8 cellular contexts compared by ENCODE assay signal in the genomic region with DNA sequence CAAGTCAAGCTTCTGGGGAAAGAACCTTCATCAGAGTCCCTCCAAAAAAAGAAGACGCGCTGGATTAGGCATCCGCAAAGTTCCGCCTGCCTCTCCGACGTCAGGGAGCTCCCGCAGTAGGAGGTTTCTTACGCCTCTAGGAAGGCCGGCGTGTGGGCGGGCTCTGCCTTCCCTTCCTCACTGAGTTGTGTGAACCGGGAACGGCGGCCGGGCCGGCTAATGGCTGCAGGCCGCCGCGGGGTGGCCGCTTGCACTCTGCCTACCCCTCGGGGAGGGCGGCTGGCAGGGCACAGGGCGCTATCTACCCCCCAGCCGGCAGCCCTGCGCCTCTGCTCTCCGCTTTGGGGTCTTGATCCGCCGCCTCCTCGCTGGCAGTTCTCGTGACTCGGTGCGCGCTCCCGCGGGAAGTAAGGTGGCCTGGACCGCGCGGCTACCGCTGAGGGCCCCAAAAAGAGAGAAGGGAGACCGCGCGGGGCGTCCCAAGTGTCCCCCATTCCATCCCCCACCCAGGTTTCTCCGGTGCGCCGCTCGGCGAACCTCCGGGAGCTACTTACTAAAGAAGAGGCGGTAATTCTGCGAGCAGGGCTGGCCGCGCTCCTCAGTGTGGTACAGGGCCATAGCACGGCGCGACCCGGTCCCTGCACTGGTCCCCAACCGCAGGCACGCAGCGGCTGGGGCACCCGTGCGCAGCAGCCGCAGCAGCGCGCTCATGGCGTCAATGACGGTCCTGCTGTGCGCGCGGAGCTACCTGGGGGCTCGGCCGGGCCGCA. TPM values are rescaled to one million over a fixed set of nuclear protein-coding genes. Genes with fewer than 3 reads are reported as not detected.
A peak's percentile ranks its signal among the peaks of the same experiment; 100 is the strongest.
DNase-seq lines count a peak whose midpoint lies in the region; ATAC-seq and TF ChIP-seq lines count a peak whose summit lies in the region.

A gene (minus strand): TSS at position 723 of the 770 bp plus-strand sequence. CDS start 12 bp downstream, at position 711.

- H3K27ac Mint-ChIP-seq in activated CD4-positive, alpha-beta T cell treated with anti-CD3 and anti-CD28 coated beads for 36 hours = peak within 1 kb of the TSS; percentile 99
- peak within 1 kb of the TSS; percentile 99 for H3K27ac Mint-ChIP-seq in chondrocyte (ENCODE audit: unreplicated experiment)

- intact Hi-C loops in activated CD4-positive, alpha-beta T cell treated with anti-CD3 and anti-CD28 coated beads for 36 hours (cut with DNase I, micrococcal nuclease) = loop anchor here (1.0 to 5.0 kb wide), 12 partner anchors 20 to 507 kb away; a partner anchor contains a TSS

- H3K27me3 Mint-ChIP-seq in activated CD4-positive, alpha-beta T cell treated with anti-CD3 and anti-CD28 coated beads for 36 hours = no peaks in the 10 kb centered on the region
- H3K27me3 Mint-ChIP-seq in chondrocyte (ENCODE audit: low read depth) = no peaks in the 10 kb centered on the region

- CTCF ChIA-PET in activated CD4-positive, alpha-beta T cell treated with anti-CD3 and anti-CD28 coated beads for 36 hours (lab: Charles Lee) = interaction anchor here (0.6 to 2.3 kb wide), 30 partner anchors 9 to 1590 kb away, joined by 3 to 16 read pairs (median 5); a partner anchor contains a TSS

- ATAC-seq in GM18909 (IDR thresholded peaks at IDR 0.05; ENCODE audit: poor library complexity, unreplicated experiment) (peak; percentile 88), HG03159 (IDR thresholded peaks at IDR 0.05; ENCODE audit: unreplicated experiment) (peak; percentile 85)
- peak; percentile 82 for ATAC-seq in activated CD4-positive, alpha-beta T cell treated with anti-CD3 and anti-CD28 coated beads for 36 hours

- no peaks in the 10 kb centered on the region for H3K9me3 Mint-ChIP-seq in activated CD4-positive, alpha-beta T cell treated with anti-CD3 and anti-CD28 coated beads for 36 hours (ENCODE audit: low read depth)
- no peaks in the 10 kb centered on the region for H3K9me3 Mint-ChIP-seq in chondrocyte (ENCODE audit: low read depth)

- peak within 1 kb of the TSS; percentile 98 for H3K4me3 Mint-ChIP-seq in activated CD4-positive, alpha-beta T cell treated with anti-CD3 and anti-CD28 coated beads for 36 hours
- peak within 1 kb of the TSS; percentile 99 for H3K4me3 Mint-ChIP-seq in chondrocyte (ENCODE audit: unreplicated experiment)

- DNase-seq in AG09319 (ENCODE audit: extremely low read depth, low read depth) (peak; percentile 63), NCI-H446 treated with DMSO at 0.1 percent for 48 hours (lab: John Stamatoyannopoulos, UW) (peak; percentile 61), chondrocyte (ENCODE audit: low spot score) (peak; percentile 94), kidney glomerular epithelial cell (lab: John Stamatoyannopoulos, UW) (peak; percentile 71)
- peak; percentile 91 for DNase-seq in activated CD4-positive, alpha-beta T cell treated with anti-CD3 and anti-CD28 coated beads for 36 hours
- DNase-seq in stimulated activated CD4-positive, alpha-beta T cell treated with anti-CD3 and anti-CD28 coated beads, Interleukin-15, amount 100 ng/mL, for 48 hours (ENCODE audit: low read depth in 2 of 2) = peak; percentile 64 to 66

- H3K36me3 Mint-ChIP-seq in activated CD4-positive, alpha-beta T cell treated with anti-CD3 and anti-CD28 coated beads for 36 hours (ENCODE audit: low read depth) = peaks cover 27% of the 10 kb centered on the region
- H3K36me3 Mint-ChIP-seq in chondrocyte (ENCODE audit: low read depth) = no peaks in the 10 kb centered on the region

- H3K4me1 Mint-ChIP-seq in activated CD4-positive, alpha-beta T cell treated with anti-CD3 and anti-CD28 coated beads for 36 hours = peaks cover 34% of the 10 kb centered on the region
- peaks cover 39% of the 10 kb centered on the region for H3K4me1 Mint-ChIP-seq in chondrocyte (ENCODE audit: low read depth)

- POLR2A ChIA-PET in activated CD4-positive, alpha-beta T cell treated with anti-CD3 and anti-CD28 coated beads for 36 hours (lab: Charles Lee) = interaction anchor here (0.8 to 2.1 kb wide), 6 partner anchors 20 to 842 kb away, joined by 3 to 12 read pairs (median 8); a partner anchor contains a TSS

- TF ChIP-seq CTCF in AG09319 (IDR thresholded peaks at IDR 0.05; ENCODE audit: low read depth, low read length) (no peak), chondrocyte (IDR thresholded peaks at IDR 0.05) (no peak)

RNA-seq across cellular contexts. Expression of the gene that starts here (rescaled TPM):
- total RNA-seq in activated CD4-positive, alpha-beta T cell treated with anti-CD3 and anti-CD28 coated beads for 36 hours = 10 to 100 TPM; 74.6 to 76.3 TPM
- 58.6 to 67.9 TPM (median 61.9 TPM) in 3 replicates for total RNA-seq in chondrocyte

Comparison
In these comparisons a context has a peak if more than half of its experiments do, and no peak if none do; other contexts are left out.
1. Peak in every context shown above with its lines: DNase-seq and ATAC-seq.